Comparison of ENCODE assay signal across 9 cellular contexts in genomic region chr12:54352891-54353874, GRCh38. TPM values are rescaled to one million over a fixed set of nuclear protein-coding genes. Genes with fewer than 3 reads are reported as not detected.
A peak's percentile ranks its signal among the peaks of the same experiment; 100 is the strongest.
DNase-seq lines count a peak whose midpoint lies in the region; ATAC-seq, FAIRE-seq and TF ChIP-seq lines count a peak whose summit lies in the region.
"Had no signal": no experiment of that assay in that cellular context is flagged by ENCODE, and none has a peak within 500 bp of the region (broad histone marks: within the 10 kb centered on the region; RNA-seq: fewer than 3 reads in every experiment).

No MANE protein-coding gene starts in this region.

- no peak for TF ChIP-seq POLR2A in adrenal gland (IDR thresholded peaks at IDR 0.05)

- intact Hi-C loops in adrenal gland (cut with DNase I), result no loop called here
- intact Hi-C loops in kidney (cut with DNase I), result loop anchor here (10.0 kb wide), 1 partner anchor 58 kb away; no protein-coding TSS in a partner anchor

- peak overlapping the region in 2 of 6 donors; percentile 29 to 50 for H3K27ac Mint-ChIP-seq in immature natural killer cell
- no peak overlapping the region for H3K27ac Mint-ChIP-seq in activated CD4-positive, alpha-beta T cell treated with anti-CD3 and anti-CD28 coated beads, Interleukin-2, amount 10 ng/mL, durations not matched to agents 7 days and 5 days

- H3K4me1 ChIP-seq in adrenal gland (replicated peaks in 1 of 2), result peaks cover 18 to 26% of the 10 kb centered on the region in 2 donors
- peaks cover 8 to 17% of the 10 kb centered on the region in 2 donors for H3K4me1 ChIP-seq in kidney (ENCODE audit: control insufficient read depth in 1 of 2, insufficient read depth in 1 of 2, low read depth in 1 of 2, low read length in 2 of 2)

- peaks cover 0 to 2% (median 2%) of the 10 kb centered on the region in 3 donors for H3K27me3 Mint-ChIP-seq in immature natural killer cell (ENCODE audit: low read depth in 3 of 3)
- H3K27me3 Mint-ChIP-seq in activated CD4-positive, alpha-beta T cell treated with anti-CD3 and anti-CD28 coated beads, Interleukin-2, amount 10 ng/mL, durations not matched to agents 7 days and 5 days, result no peaks in the 10 kb centered on the region

- peaks cover 22 to 32% (median 24%) of the 10 kb centered on the region in 3 donors for H3K36me3 Mint-ChIP-seq in immature natural killer cell
- H3K36me3 Mint-ChIP-seq in activated CD4-positive, alpha-beta T cell treated with anti-CD3 and anti-CD28 coated beads, Interleukin-2, amount 10 ng/mL, durations not matched to agents 7 days and 5 days (ENCODE audit: low read depth), result peaks cover 35% of the 10 kb centered on the region

- POLR2A ChIA-PET in activated CD4-positive, alpha-beta T cell treated with anti-CD3 and anti-CD28 coated beads, Interleukin-2, amount 10 ng/mL, durations not matched to agents 7 days and 5 days (lab: Charles Lee), result no interaction called here

- H3K27ac ChIP-seq in adrenal gland (peak overlapping the region in 4 of 5 donors; percentile 39 to 70 (median 48)), kidney (ENCODE audit: low read depth in 2 of 2, low read length in 2 of 2) (peak overlapping the region; percentile 58 to 74)

- no peak for ATAC-seq in GM21447 (IDR thresholded peaks at IDR 0.05; ENCODE audit: unreplicated experiment)

- no peak overlapping the region for H3K9ac ChIP-seq in kidney (ENCODE audit: low read length in 2 of 2)

- CTCF ChIA-PET in activated CD4-positive, alpha-beta T cell treated with anti-CD3 and anti-CD28 coated beads, Interleukin-2, amount 10 ng/mL, durations not matched to agents 7 days and 5 days (lab: Charles Lee), result interaction anchor here (0.6 to 2.6 kb wide), 14 partner anchors 9 to 102 kb away, joined by 3 to 12 read pairs (median 4); partner anchors contain the start of genes COPZ1 and HNRNPA1

- H3K9me3 ChIP-seq in adrenal gland (replicated peaks in 1 of 3) (no peaks in the 10 kb centered on the region), kidney (ENCODE audit: control insufficient read depth in 1 of 2, low read length in 2 of 2) (no peaks in the 10 kb centered on the region)

- H3K36me3 ChIP-seq in adrenal gland (replicated peaks in 1 of 2), result peaks cover 0 to 33% of the 10 kb centered on the region in 2 donors
- H3K36me3 ChIP-seq in kidney (ENCODE audit: control insufficient read depth in 1 of 2, insufficient read depth in 2 of 2, low read length in 2 of 2), result peaks cover 18% of the 10 kb centered on the region in 2 donors

- TF ChIP-seq CTCF in adrenal gland (IDR thresholded peaks at IDR 0.05) (no peak), kidney (IDR thresholded peaks at IDR 0.05; ENCODE audit: borderline replicate concordance, extremely low read depth, insufficient read depth) (no peak)

- no peaks in the 10 kb centered on the region for H3K9me3 Mint-ChIP-seq in immature natural killer cell
- H3K9me3 Mint-ChIP-seq in activated CD4-positive, alpha-beta T cell treated with anti-CD3 and anti-CD28 coated beads, Interleukin-2, amount 10 ng/mL, durations not matched to agents 7 days and 5 days, result no peaks in the 10 kb centered on the region

- DNase-seq in NCI-H128 (lab: John Stamatoyannopoulos, UW; ENCODE audit: unreplicated experiment) (peak; percentile 70), adrenal gland (peak in 1 of 7 donors; percentile 46), kidney (no peak), superior temporal gyrus (ENCODE audit: extremely low spot score) (peak; percentile 62), immature natural killer cell (no peak)
- no peak for DNase-seq in activated CD4-positive, alpha-beta T cell treated with anti-CD3 and anti-CD28 coated beads, Interleukin-2, amount 10 ng/mL, durations not matched to agents 7 days and 5 days
- no peak for DNase-seq in stimulated activated CD4-positive, alpha-beta T cell treated with anti-CD3 and anti-CD28 coated beads, Interleukin-15, amount 100 ng/mL, for 24 hours

- WGBS in adrenal gland, 4 donors, result 27 to 48% (median 41%) methylated on average over 1 of the region's 1 CpG

- H3K4me3 ChIP-seq in adrenal gland, result no peak overlapping the region
- no peak overlapping the region for H3K4me3 ChIP-seq in kidney (ENCODE audit: low read length in 2 of 2)

- H3K27me3 ChIP-seq in adrenal gland, result no peaks in the 10 kb centered on the region

- no peak for FAIRE-seq in kidney (lab: Jason Lieb, UNC)

- no peaks in the 10 kb centered on the region for H3K4me1 Mint-ChIP-seq in immature natural killer cell
- peaks cover 23% of the 10 kb centered on the region for H3K4me1 Mint-ChIP-seq in activated CD4-positive, alpha-beta T cell treated with anti-CD3 and anti-CD28 coated beads, Interleukin-2, amount 10 ng/mL, durations not matched to agents 7 days and 5 days

- H3K4me3 Mint-ChIP-seq in immature natural killer cell, result no peak overlapping the region
- no peak overlapping the region for H3K4me3 Mint-ChIP-seq in activated CD4-positive, alpha-beta T cell treated with anti-CD3 and anti-CD28 coated beads, Interleukin-2, amount 10 ng/mL, durations not matched to agents 7 days and 5 days

RNA-seq across cellular contexts. Expression of gene GPR84, which starts 11.1 kb away (rescaled TPM):
- total RNA-seq in adrenal gland, result 1 to 10 TPM in 5 of 8 donors, under 1 TPM in 3; 0.18 to 6.8 (median 1.3) TPM
- polyA plus RNA-seq in adrenal gland, result 1 to 10 TPM in 1 of 3 donors, under 1 TPM in 2; 0.56 to 1.3 (median 0.93) TPM
- total RNA-seq in kidney, result 1.7 TPM
- polyA plus RNA-seq in kidney (ENCODE audit: insufficient read depth, low read depth, low replicate concordance), result not detected
- not detected for polyA plus RNA-seq in immature natural killer cell
- under 1 TPM; 0.15 to 0.33 TPM for total RNA-seq in activated CD4-positive, alpha-beta T cell treated with anti-CD3 and anti-CD28 coated beads, Interleukin-2, amount 10 ng/mL, durations not matched to agents 7 days and 5 days
- total RNA-seq: dermis microvascular lymphatic vessel endothelial cell had no signal

RNA-seq across cellular contexts. Expression of gene COPZ1, which starts 28.3 kb away (rescaled TPM):
- total RNA-seq in adrenal gland (100 to 1,000 TPM in 7 of 8 donors, 10 to 100 TPM in 1; 95.2 to 183 (median 152) TPM), kidney (141 TPM)
- polyA plus RNA-seq in adrenal gland (100 to 1,000 TPM in 1 of 3 donors, 10 to 100 TPM in 2; 54.7 to 252 (median 80.9) TPM), kidney (ENCODE audit: insufficient read depth, low read depth, low replicate concordance) (181 TPM), immature natural killer cell (100 to 1,000 TPM; 202 to 341 (median 202) TPM)
- 100 to 1,000 TPM; 113 to 124 TPM for total RNA-seq in activated CD4-positive, alpha-beta T cell treated with anti-CD3 and anti-CD28 coated beads, Interleukin-2, amount 10 ng/mL, durations not matched to agents 7 days and 5 days

RNA-seq across cellular contexts. Expression of gene ZNF385A, which starts 31.4 kb away (rescaled TPM):
- 10 to 100 TPM in 6 of 8 donors, 1 to 10 TPM in 2; 6.5 to 38.2 (median 13.1) TPM for total RNA-seq in adrenal gland
- 10 to 100 TPM in 2 of 3 donors, 1 to 10 TPM in 1; 2.7 to 28.0 (median 24.3) TPM for polyA plus RNA-seq in adrenal gland
- 16.6 TPM for total RNA-seq in kidney
- polyA plus RNA-seq in kidney (ENCODE audit: insufficient read depth, low read depth, low replicate concordance), result 10.2 TPM
- 1 to 10 TPM; 1.8 to 2.7 (median 2.2) TPM for polyA plus RNA-seq in immature natural killer cell
- total RNA-seq in activated CD4-positive, alpha-beta T cell treated with anti-CD3 and anti-CD28 coated beads, Interleukin-2, amount 10 ng/mL, durations not matched to agents 7 days and 5 days, result 1 to 10 TPM in 1 of 2 experiments, under 1 TPM in 1; 0.48 to 1.3 TPM

RNA-seq across cellular contexts. Expression of gene NFE2, which starts 52.4 kb away (rescaled TPM):
- total RNA-seq in adrenal gland (under 1 TPM in 2 of 8 donors, not detected in 6; 0.47 to 0.72 TPM), kidney (1.6 TPM)
- polyA plus RNA-seq in adrenal gland (under 1 TPM; 0.13 to 0.80 (median 0.34) TPM), kidney (ENCODE audit: insufficient read depth, low read depth, low replicate concordance) (not detected), immature natural killer cell (1 to 10 TPM; 1.6 to 3.6 (median 2.0) TPM)
- total RNA-seq in activated CD4-positive, alpha-beta T cell treated with anti-CD3 and anti-CD28 coated beads, Interleukin-2, amount 10 ng/mL, durations not matched to agents 7 days and 5 days, result not detected
- total RNA-seq: dermis microvascular lymphatic vessel endothelial cell had no signal

Comparison
In these comparisons a context has a peak if more than half of its experiments do, and no peak if none do; other contexts are left out.
1. DNase-seq: peak in NCI-H128 (single experiment) and superior temporal gyrus (single experiment); none in kidney (single experiment), immature natural killer cell (0 of 3), activated CD4-positive, alpha-beta T cell treated with anti-CD3 and anti-CD28 coated beads, Interleukin-2, amount 10 ng/mL, durations not matched to agents 7 days and 5 days (single experiment) and stimulated activated CD4-positive, alpha-beta T cell treated with anti-CD3 and anti-CD28 coated beads, Interleukin-15, amount 100 ng/mL, for 24 hours (single experiment).